In the genomic region with DNA sequence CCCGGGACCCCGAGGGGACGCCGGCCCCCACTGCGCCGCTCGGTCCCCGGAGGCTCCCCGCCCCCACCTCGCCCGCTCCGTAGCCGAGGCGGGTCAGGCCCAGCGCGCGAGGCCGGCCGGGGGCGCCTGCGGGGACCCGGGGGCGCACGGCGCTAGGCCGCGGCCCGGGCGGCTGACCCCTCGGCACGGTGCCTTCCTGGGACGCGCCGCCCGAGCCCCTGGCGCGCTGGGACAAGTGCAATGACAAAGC, we compare ENCODE assay signal across 8 cellular contexts. TPM values are rescaled to one million over a fixed set of nuclear protein-coding genes. Genes with fewer than 3 reads are reported as not detected.
DNase-seq lines count a peak whose midpoint lies in the region; ATAC-seq and TF ChIP-seq lines count a peak whose summit lies in the region.

No MANE protein-coding gene starts in this region.

- H3K9me2 ChIP-seq in PC-3 (replicated peaks; ENCODE audit: low read length), result no peaks in the 10 kb centered on the region

- no peaks in the 10 kb centered on the region for H3F3A ChIP-seq in PC-3 (ENCODE audit: low read length, unreplicated experiment)

- ATAC-seq in GM21528 (IDR thresholded peaks at IDR 0.05; ENCODE audit: low FRiP score, unreplicated experiment) (peak; percentile 10), PC-3 (no peak; the same call in 1 of the 2 replicates), gastroesophageal sphincter (peak; percentile 30), GM18520 (IDR thresholded peaks at IDR 0.05; ENCODE audit: unreplicated experiment) (no peak)
- peak; percentile 3 for ATAC-seq in stimulated activated effector memory CD8-positive, alpha-beta T cell treated with anti-CD3 and anti-CD28 coated beads, Interleukin-12 subunit alpha, Interleukin-12 subunit beta, amount 100 ng/mL, for 72 hours

- no peaks in the 10 kb centered on the region for H3K9me3 Mint-ChIP-seq in stimulated activated effector memory CD8-positive, alpha-beta T cell treated with anti-CD3 and anti-CD28 coated beads, Interleukin-12 subunit alpha, Interleukin-12 subunit beta, amount 100 ng/mL, for 72 hours

- H3K4me3 Mint-ChIP-seq in stimulated activated effector memory CD8-positive, alpha-beta T cell treated with anti-CD3 and anti-CD28 coated beads, Interleukin-12 subunit alpha, Interleukin-12 subunit beta, amount 100 ng/mL, for 72 hours, result peak overlapping the region; percentile 95

- peak overlapping the region; percentile 69; the same call in 1 of the 2 replicates for H3K9ac ChIP-seq in PC-3 (ENCODE audit: low read length)

- no peaks in the 10 kb centered on the region for H3K27me3 ChIP-seq in PC-3 (ENCODE audit: low read length)
- H3K27me3 ChIP-seq in gastroesophageal sphincter, result no peaks in the 10 kb centered on the region

- TF ChIP-seq EP300 in gastroesophageal sphincter (IDR thresholded peaks at IDR 0.05), result no peak

- peaks cover 53% of the 10 kb centered on the region for H3K4me1 Mint-ChIP-seq in stimulated activated effector memory CD8-positive, alpha-beta T cell treated with anti-CD3 and anti-CD28 coated beads, Interleukin-12 subunit alpha, Interleukin-12 subunit beta, amount 100 ng/mL, for 72 hours

- no peak for TF ChIP-seq POLR2A in gastroesophageal sphincter (IDR thresholded peaks at IDR 0.05)

- DNase-seq in PC-3 (no peak), NOMO-1 treated with dmso at 0.1 percent for 144 hours (lab: John Stamatoyannopoulos, UW; ENCODE audit: unreplicated experiment) (no peak), posterior vena cava (ENCODE audit: low spot score) (no peak), NCI-H2107 treated with DMSO at 0.1 percent for 48 hours (lab: John Stamatoyannopoulos, UW; ENCODE audit: unreplicated experiment) (no peak)
- no peak for DNase-seq in stimulated activated effector memory CD8-positive, alpha-beta T cell treated with anti-CD3 and anti-CD28 coated beads, Interleukin-12 subunit alpha, Interleukin-12 subunit beta, amount 100 ng/mL, for 72 hours (ENCODE audit: low spot score in 2 of 2)

- CTCF ChIA-PET in PC-3 (lab: Charles Lee), result no interaction called here

- no peak overlapping the region for H2AFZ ChIP-seq in PC-3 (ENCODE audit: low read length)

- intact Hi-C loops in PC-3 (cut with micrococcal nuclease), result loop anchor here (5.0 kb wide), 3 partner anchors 71 to 354 kb away; a partner anchor contains a TSS
- intact Hi-C loops in posterior vena cava (cut with DNase I), result loop anchor here in 1 of 2 donors (10.0 kb wide), 1 partner anchor 62 kb away; no protein-coding TSS in a partner anchor

- H3K4me1 ChIP-seq in PC-3 (ENCODE audit: insufficient read depth, low read length) (peaks cover 16% of the 10 kb centered on the region; the same call in 1 of the 2 replicates), gastroesophageal sphincter (peaks cover 0 to 69% (median 37%) of the 10 kb centered on the region in 3 donors)

- H3K27ac ChIP-seq in PC-3 (ENCODE audit: low read length), result peak overlapping the region; percentile 55; the same call in 1 of the 2 replicates
- H3K27ac ChIP-seq in gastroesophageal sphincter, result peak overlapping the region; percentile 73 to 100 (median 98)

- no CpG with 5 or more reads among the region's 37 CpGs for WGBS in gastroesophageal sphincter (ENCODE audit: low coverage in 1 of 2), 2 donors

- no peaks in the 10 kb centered on the region for H4K20me1 ChIP-seq in PC-3 (ENCODE audit: low read length)

- H3K4me2 ChIP-seq in PC-3 (ENCODE audit: low read length), result peak overlapping the region; percentile 89; the same call in 1 of the 2 replicates

- H3K36me3 Mint-ChIP-seq in stimulated activated effector memory CD8-positive, alpha-beta T cell treated with anti-CD3 and anti-CD28 coated beads, Interleukin-12 subunit alpha, Interleukin-12 subunit beta, amount 100 ng/mL, for 72 hours, result peaks cover 57% of the 10 kb centered on the region

- H3K4me3 ChIP-seq in PC-3 (ENCODE audit: low read length) (peak overlapping the region; percentile 74; the same call in 1 of the 2 replicates), gastroesophageal sphincter (peak overlapping the region; percentile 82 to 95)

- TF ChIP-seq CTCF in PC-3 (conservative IDR thresholded peaks at IDR 0.05; ENCODE audit: low read depth, low read length) (no peak), gastroesophageal sphincter (IDR thresholded peaks at IDR 0.05) (no peak)

- H3K36me3 ChIP-seq in PC-3 (ENCODE audit: low read depth, low read length) (no peaks in the 10 kb centered on the region), gastroesophageal sphincter (no peaks in the 10 kb centered on the region)

- POLR2A ChIA-PET in PC-3 (lab: Charles Lee; ENCODE audit: unreplicated experiment), result no interaction called here

- H3K9me3 ChIP-seq in PC-3 (ENCODE audit: low read length) (no peaks in the 10 kb centered on the region), gastroesophageal sphincter (no peaks in the 10 kb centered on the region)

- BruUV-seq in PC-3 (replicated peaks; lab: Mats Ljungman, UMichigan), result no TSS peak

- peaks cover 65% of the 10 kb centered on the region for H3K79me2 ChIP-seq in PC-3 (ENCODE audit: low read length)

- peak overlapping the region; percentile 99 for H3K27ac Mint-ChIP-seq in stimulated activated effector memory CD8-positive, alpha-beta T cell treated with anti-CD3 and anti-CD28 coated beads, Interleukin-12 subunit alpha, Interleukin-12 subunit beta, amount 100 ng/mL, for 72 hours

RNA-seq across cellular contexts. Expression of a gene that starts 1.2 kb away (rescaled TPM):
- 7.7 TPM in 2 replicates for total RNA-seq in PC-3 (2014; rRNA removed)
- total RNA-seq in gastroesophageal sphincter, result 10 to 100 TPM; 34.1 to 41.7 (median 35.4) TPM
- total RNA-seq in posterior vena cava, result 10 to 100 TPM; 25.1 to 29.4 TPM

Comparison
In these comparisons a context has a peak if more than half of its experiments do, and no peak if none do; other contexts are left out.
1. ATAC-seq: peak in GM21528 (single experiment), gastroesophageal sphincter (single experiment) and stimulated activated effector memory CD8-positive, alpha-beta T cell treated with anti-CD3 and anti-CD28 coated beads, Interleukin-12 subunit alpha, Interleukin-12 subunit beta, amount 100 ng/mL, for 72 hours (single experiment); none in PC-3 (single experiment) and GM18520 (single experiment).